29 cellular contexts compared by ENCODE assay signal in the genomic region with DNA sequence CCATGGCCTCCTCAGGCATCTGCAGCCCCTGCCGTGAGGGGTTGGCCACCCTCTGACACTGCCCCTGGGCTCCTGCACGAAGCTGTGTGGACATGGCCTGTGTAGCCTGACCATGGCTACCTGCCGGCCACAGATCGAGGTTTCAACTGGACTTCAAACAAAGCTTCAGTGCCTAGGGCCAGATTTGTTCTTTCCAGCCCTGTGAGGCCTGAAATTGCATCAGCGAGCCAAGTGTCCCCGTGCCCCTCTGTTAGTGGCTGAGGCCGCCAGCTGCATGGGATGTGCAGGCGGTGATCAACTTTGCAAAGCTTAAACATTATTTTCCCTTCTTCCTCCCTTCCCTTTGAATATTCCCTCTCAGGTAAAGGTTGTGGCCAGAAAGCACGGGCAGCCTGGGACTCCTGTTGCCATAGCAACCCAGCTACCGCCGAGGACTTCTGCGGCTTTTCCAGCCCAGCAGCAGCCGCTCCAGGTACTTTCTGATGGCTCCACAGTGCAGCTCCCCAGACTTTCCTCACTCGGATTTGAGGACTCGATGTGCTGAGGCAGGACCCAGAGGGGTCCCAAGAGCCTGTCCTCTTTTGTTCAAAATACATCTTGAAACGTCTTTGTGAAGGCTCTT. TPM values are rescaled to one million over a fixed set of nuclear protein-coding genes. Genes with fewer than 3 reads are reported as not detected.
DNase-seq lines count a peak whose midpoint lies in the region; ATAC-seq and TF ChIP-seq lines count a peak whose summit lies in the region.
"Had no signal": no experiment of that assay in that cellular context is flagged by ENCODE, and none has a peak within 500 bp of the region (broad histone marks: within the 10 kb centered on the region; RNA-seq: fewer than 3 reads in every experiment).

No MANE protein-coding gene starts in this region.

- H3K23ac ChIP-seq in H9 (ENCODE audit: insufficient read length, low read depth, low read length): no peak overlapping the region

- peaks cover 18 to 44% (median 31%) of the 10 kb centered on the region in 3 experiments; a peak in 6 of 7 replicates for H3K36me3 Mint-ChIP-seq in H9 (ENCODE audit: insufficient read depth in 1 of 3, low read depth in 3 of 3)
- peaks cover 5% of the 10 kb centered on the region for H3K36me3 Mint-ChIP-seq in T-helper 17 cell (ENCODE audit: low read depth)
- H3K36me3 Mint-ChIP-seq: natural killer cell had no signal

- H3K4me3 Mint-ChIP-seq in H9: no peak overlapping the region
- no peak overlapping the region for H3K4me3 Mint-ChIP-seq in T-helper 17 cell
- H3K4me3 Mint-ChIP-seq: CD4-positive, CD25-positive, alpha-beta regulatory T cell; mesothelial cell of epicardium; natural killer cell; stimulated activated naive CD8-positive, alpha-beta T cell treated with anti-CD3 and anti-CD28 coated beads, Interleukin-15, amount 100 ng/mL, for 72 hours; T-helper 2 cell treated with Interferon-gamma antibody and Interleukin-4, amounts not matched to agents 5 μg/mL and 100 μg/mL, for 36 hours had no signal

- no peak overlapping the region for H3K18ac ChIP-seq in H9 (ENCODE audit: insufficient read length, low read depth, low read length)

- H3K23me2 ChIP-seq in H9 (ENCODE audit: insufficient read length, low read depth, low read length, poor library complexity, severe bottlenecking): no peaks in the 10 kb centered on the region

- H4K20me1 ChIP-seq in BLaER1: 0 out of 2 replicates have a peak, but pooled peaks cover 6% of the 10 kb centered on the region
- H4K20me1 ChIP-seq in H9 (ENCODE audit: control insufficient read depth, insufficient read depth, insufficient read length): no peaks in the 10 kb centered on the region

- no peak overlapping the region for H4K91ac ChIP-seq in H9 (ENCODE audit: insufficient read length, low read depth, low read length)

- no peak overlapping the region; the same call in 1 of the 2 replicates for H3K14ac ChIP-seq in H9 (ENCODE audit: insufficient read depth, low read length)

- H3K4ac ChIP-seq in H9 (ENCODE audit: low read depth, low read length): no peak overlapping the region

- H3K27ac Mint-ChIP-seq in H9 (peak overlapping the region in 2 of 3 experiments; percentile 71 to 78; a peak in 4 of 7 replicates), T-helper 17 cell (peak overlapping the region; percentile 16)
- H3K27ac Mint-ChIP-seq: mesothelial cell of epicardium; natural killer cell; T-helper 2 cell treated with Interferon-gamma antibody and Interleukin-4, amounts not matched to agents 5 μg/mL and 100 μg/mL, for 36 hours had no signal

- H2BK12ac ChIP-seq in H9 (ENCODE audit: insufficient read length, low read depth, low read length): no peak overlapping the region

- H3K4me1 ChIP-seq in BLaER1: peaks cover 60% of the 10 kb centered on the region
- no peaks in the 10 kb centered on the region; the same call in 1 of the 2 replicates for H3K4me1 ChIP-seq in H9 (ENCODE audit: insufficient read depth, low read length)
- no peaks in the 10 kb centered on the region for H3K4me1 ChIP-seq in transverse colon
- H3K4me1 ChIP-seq in foreskin keratinocyte: no peaks in the 10 kb centered on the region
- H3K4me1 ChIP-seq: Peyer's patch, spleen, tibial nerve had no signal

- no peak overlapping the region for H4K8ac ChIP-seq in H9 (replicated peaks; ENCODE audit: insufficient read length, low read depth, low read length)

- H3K56ac ChIP-seq in H9 (ENCODE audit: insufficient read length, low read depth, low read length): no peak overlapping the region

- H3K27ac ChIP-seq in BLaER1: peak overlapping the region; percentile 35; the same call in 1 of the 2 replicates
- H3K27ac ChIP-seq in H9 (ENCODE audit: insufficient read length, low read depth, low read length): no peak overlapping the region
- no peak overlapping the region for H3K27ac ChIP-seq in transverse colon
- no peak overlapping the region for H3K27ac ChIP-seq in foreskin keratinocyte
- H3K27ac ChIP-seq: gastrocnemius medialis, Peyer's patch, psoas muscle, spleen, tibial nerve had no signal

- no peak overlapping the region for H3T11ph ChIP-seq in H9 (ENCODE audit: low read length)

- H3K9me3 ChIP-seq in BLaER1 (no peaks in the 10 kb centered on the region), H9 (ENCODE audit: control insufficient read depth, low read depth, low read length) (no peaks in the 10 kb centered on the region), T-helper 17 cell (ENCODE audit: control insufficient read depth, low read length, poor library complexity, severe bottlenecking) (no peaks in the 10 kb centered on the region), transverse colon (no peaks in the 10 kb centered on the region)
- H3K9me3 ChIP-seq: gastrocnemius medialis, Peyer's patch, psoas muscle, SK-N-SH, spleen, tibial nerve had no signal

- H3K36me3 ChIP-seq in BLaER1 (peaks cover 52% of the 10 kb centered on the region), transverse colon (peaks cover 0 to 8% (median 0%) of the 10 kb centered on the region in 4 donors)

- H4K5ac ChIP-seq in H9 (ENCODE audit: insufficient read length, low read depth, low read length): no peak overlapping the region

- no peak overlapping the region for H2AK5ac ChIP-seq in H9 (ENCODE audit: insufficient read length, low read length)

- H3K27me3 ChIP-seq in BLaER1 (no peaks in the 10 kb centered on the region), H9 (ENCODE audit: insufficient read depth, low read length) (no peaks in the 10 kb centered on the region), transverse colon (no peaks in the 10 kb centered on the region), foreskin keratinocyte (no peaks in the 10 kb centered on the region)
- H3K27me3 ChIP-seq: gastrocnemius medialis, Peyer's patch, spleen, tibial nerve had no signal

- TF ChIP-seq POLR2A in transverse colon (IDR thresholded peaks at IDR 0.05): no peak

- no peak overlapping the region for H2AFZ ChIP-seq in H9 (ENCODE audit: low read length)

- no peak overlapping the region for H2BK120ac ChIP-seq in H9 (ENCODE audit: low read depth, low read length, poor library complexity, severe bottlenecking)

- TF ChIP-seq CTCF in H9 (conservative IDR thresholded peaks at IDR 0.05) (no peak), transverse colon (IDR thresholded peaks at IDR 0.05) (no peak), foreskin keratinocyte (conservative IDR thresholded peaks at IDR 0.05) (no peak)

- H3K9me3 Mint-ChIP-seq in H9: no peaks in the 10 kb centered on the region
- H3K9me3 Mint-ChIP-seq: CD4-positive, CD25-positive, alpha-beta regulatory T cell; mesothelial cell of epicardium; natural killer cell; stimulated activated naive CD8-positive, alpha-beta T cell treated with anti-CD3 and anti-CD28 coated beads, Interleukin-15, amount 100 ng/mL, for 72 hours; T-helper 2 cell treated with Interferon-gamma antibody and Interleukin-4, amounts not matched to agents 5 μg/mL and 100 μg/mL, for 36 hours had no signal

- H3K4me3 ChIP-seq in BLaER1 (no peak overlapping the region), transverse colon (no peak overlapping the region)
- H3K4me3 ChIP-seq: gastrocnemius medialis, Peyer's patch, psoas muscle, spleen, tibial nerve had no signal

- H3K79me2 ChIP-seq in H9 (ENCODE audit: insufficient read depth, low read length): no peaks in the 10 kb centered on the region

- no peak overlapping the region for H2BK20ac ChIP-seq in H9 (ENCODE audit: low read depth, low read length, poor library complexity, severe bottlenecking)

- DNase-seq in H9 (peak; percentile 69), T-helper 17 cell (no peak), iPS-NIHi11 (ENCODE audit: low spot score) (peak; percentile 62), transverse colon (no peak), AG08396 (ENCODE audit: low spot score) (no peak), foreskin keratinocyte (no peak)
- DNase-seq: activated CD4-positive, alpha-beta T cell treated with anti-CD3 and anti-CD28 coated beads, Interleukin-2, amount 50 U/mL, for 4 hours; activated naive CD4-positive, alpha-beta T cell; activated T-cell treated with anti-CD3 and anti-CD28 coated beads for 4 hours; amygdala; CD4-positive, CD25-positive, alpha-beta regulatory T cell; gastrocnemius medialis; Karpas-422; left colon; natural killer cell; NCI-H1048; NCI-H2171; Peyer's patch; psoas muscle; SK-N-SH; spleen; stimulated activated CD4-positive, alpha-beta T cell treated with anti-CD3 and anti-CD28 coated beads, Interleukin-4, amount 100 ng/mL, for 24 hours; stimulated activated naive CD8-positive, alpha-beta T cell treated with anti-CD3 and anti-CD28 coated beads, Interleukin-15, amount 100 ng/mL, for 72 hours had no signal

- no peaks in the 10 kb centered on the region for H3K79me1 ChIP-seq in H9 (ENCODE audit: insufficient read depth, low read depth, low read length, poor library complexity, severe bottlenecking)

- no peak overlapping the region for H2BK15ac ChIP-seq in H9 (ENCODE audit: low read depth, low read length)

- intact Hi-C loops in transverse colon (cut with DNase I; ENCODE audit: low total_unique reads): no loop called here

- H3K9ac ChIP-seq in BLaER1: peak overlapping the region; percentile 40; the same call in 1 of the 2 replicates
- H3K9ac ChIP-seq in H9 (ENCODE audit: extremely low read depth, insufficient read length, low read length): no peak overlapping the region
- H3K9ac ChIP-seq: SK-N-SH had no signal

- peak overlapping the region; percentile 37 for H3K4me2 ChIP-seq in BLaER1
- H3K4me2 ChIP-seq in H9 (ENCODE audit: insufficient read depth, insufficient read length, low read length): no peak overlapping the region
- H3K4me2 ChIP-seq: SK-N-SH had no signal

- WGBS in H9 (ENCODE audit: extremely low coverage, insufficient read length, low lambda C conversion rate): no CpG with 5 or more reads among the region's 16 CpGs
- WGBS in transverse colon (ENCODE audit: low coverage in 1 of 2), 2 donors: 81 to 86% methylated on average over 9 to 16 of the region's 16 CpGs

- H3K27me3 Mint-ChIP-seq in H9 (ENCODE audit: low read depth) (no peaks in the 10 kb centered on the region), T-helper 17 cell (no peaks in the 10 kb centered on the region)
- H3K27me3 Mint-ChIP-seq: CD4-positive, CD25-positive, alpha-beta regulatory T cell; stimulated activated naive CD8-positive, alpha-beta T cell treated with anti-CD3 and anti-CD28 coated beads, Interleukin-15, amount 100 ng/mL, for 72 hours had no signal

- TF ChIP-seq EP300 in transverse colon (IDR thresholded peaks at IDR 0.05; ENCODE audit: low read depth): no peak

- peaks cover 5 to 17% of the 10 kb centered on the region in 2 experiments for H3K4me1 Mint-ChIP-seq in H9
- H3K4me1 Mint-ChIP-seq in T-helper 17 cell: peaks cover 2% of the 10 kb centered on the region
- H3K4me1 Mint-ChIP-seq: mesothelial cell of epicardium, natural killer cell had no signal

- ATAC-seq in T-helper 17 cell (no peak), foreskin keratinocyte (no peak), HG03095 (IDR thresholded peaks at IDR 0.05; ENCODE audit: unreplicated experiment) (no peak)
- ATAC-seq: esophagus mucosa; gastrocnemius medialis; left colon; natural killer cell; psoas muscle; stimulated activated naive CD8-positive, alpha-beta T cell treated with anti-CD3 and anti-CD28 coated beads, Interleukin-15, amount 100 ng/mL, for 72 hours had no signal

- in situ Hi-C loops in transverse colon (cut with MboI; ENCODE audit: low pct_ligation_motif_present in 1 of 4, low pct_unique_long_range_greater_than_20kb in 1 of 4, low sequenced_read_pairs in 3 of 4): no loop called here

- no peak overlapping the region for H2BK5ac ChIP-seq in H9 (ENCODE audit: insufficient read length, low read length)

RNA-seq across cellular contexts. Expression of gene DDX51, which starts 35.8 kb away (rescaled TPM):
- total RNA-seq in H9 (2021): 37.9 and 38.0 TPM in 2 replicates
- 10 to 100 TPM; 38.2 to 40.9 TPM for total RNA-seq in T-helper 17 cell
- 10 to 100 TPM in 3 of 4 donors, 1 to 10 TPM in 1; 5.3 to 52.7 (median 21.2) TPM for total RNA-seq in transverse colon
- 12.0 and 17.8 TPM in 2 replicates for total RNA-seq in foreskin keratinocyte
- 17.1 and 19.6 TPM in 2 replicates for polyA plus RNA-seq in foreskin keratinocyte

RNA-seq across cellular contexts. Expression of gene NOC4L, which starts 35.9 kb away (rescaled TPM):
- total RNA-seq in H9 (2021) (36.5 and 36.9 TPM in 2 replicates), T-helper 17 cell (10 to 100 TPM; 20.7 to 21.6 TPM), transverse colon (10 to 100 TPM in 2 of 4 donors, 1 to 10 TPM in 2; 5.2 to 12.6 (median 9.9) TPM), foreskin keratinocyte (24.6 and 32.2 TPM in 2 replicates)
- polyA plus RNA-seq in foreskin keratinocyte: 38.2 and 42.4 TPM in 2 replicates

Comparison
In these comparisons a context has a peak if more than half of its experiments do, and no peak if none do; other contexts are left out.
1. DNase-seq: peak in H9 (single experiment) and iPS-NIHi11 (single experiment); none in T-helper 17 cell (0 of 3), transverse colon (single experiment), AG08396 (single experiment) and foreskin keratinocyte (0 of 2).